15 cellular contexts compared by ENCODE assay signal in genomic region chr18:65522907-65523306, GRCh38.
DNase-seq lines count a peak whose midpoint lies in the region; ATAC-seq and TF ChIP-seq lines count a peak whose summit lies in the region.
"Had no signal": no experiment of that assay in that cellular context is flagged by ENCODE, and none has a peak within 500 bp of the region (broad histone marks: within the 10 kb centered on the region; RNA-seq: fewer than 3 reads in every experiment).

No MANE protein-coding gene starts in this region.

- WGBS in stomach, 5 donors = 77 to 92% (median 83%) methylated on average over 4 of the region's 4 CpGs

- intact Hi-C loops in PC-9 (cut with micrococcal nuclease; ENCODE audit: unreplicated experiment) = no loop called here
- intact Hi-C loops in activated CD4-positive, alpha-beta T cell treated with anti-CD3 and anti-CD28 coated beads, Interleukin-2, amount 10 ng/mL, durations not matched to agents 24 days and 14 days (cut with micrococcal nuclease) = no loop called here
- intact Hi-C loops in stomach (cut with DNase I; ENCODE audit: low total_unique reads) = no loop called here

- H2AFZ ChIP-seq in GM23338 (peak overlapping the region; percentile 64; the same call in 1 of the 2 replicates), PC-9 (peak overlapping the region; percentile 60; the same call in 1 of the 2 replicates)

- BruUV-seq in PC-9 (replicated peaks; lab: Mats Ljungman, UMichigan) = no TSS peak

- CTCF ChIA-PET in PC-9 (lab: Charles Lee) = no interaction called here

- H3K9me3 ChIP-seq in PC-9 (ENCODE audit: insufficient read depth, low read depth) (no peaks in the 10 kb centered on the region), stomach (peaks cover 0 to 30% (median 4%) of the 10 kb centered on the region in 4 donors)
- H3K9me3 ChIP-seq: BE2C had no signal

- ATAC-seq in GM23338 = peak; percentile 52

- H3K4me1 ChIP-seq in GM23338 (ENCODE audit: insufficient read depth) (no peaks in the 10 kb centered on the region), PC-9 (replicated peaks; ENCODE audit: insufficient read depth) (no peaks in the 10 kb centered on the region), stomach (no peaks in the 10 kb centered on the region)
- H3K4me1 ChIP-seq: BE2C, HAP-1 had no signal

- H3K4me3 Mint-ChIP-seq in GM23338 (no peak overlapping the region), neural crest cell (no peak overlapping the region)
- H3K4me3 Mint-ChIP-seq in activated CD4-positive, alpha-beta T cell treated with anti-CD3 and anti-CD28 coated beads, Interleukin-2, amount 10 ng/mL, durations not matched to agents 24 days and 14 days = no peak overlapping the region
- H3K4me3 Mint-ChIP-seq: CD4-positive, CD25-positive, alpha-beta regulatory T cell; CD8-positive, alpha-beta memory T cell had no signal

- H3K27me3 Mint-ChIP-seq in GM23338 (ENCODE audit: insufficient read depth, low read depth, poor library complexity) (no peaks in the 10 kb centered on the region), neural crest cell (ENCODE audit: low read depth) (no peaks in the 10 kb centered on the region)
- no peaks in the 10 kb centered on the region for H3K27me3 Mint-ChIP-seq in activated CD4-positive, alpha-beta T cell treated with anti-CD3 and anti-CD28 coated beads, Interleukin-2, amount 10 ng/mL, durations not matched to agents 24 days and 14 days
- H3K27me3 Mint-ChIP-seq: CD4-positive, CD25-positive, alpha-beta regulatory T cell; CD8-positive, alpha-beta memory T cell had no signal

- TF ChIP-seq EP300 in stomach (IDR thresholded peaks at IDR 0.05) = no peak

- DNase-seq in GM23338 (ENCODE audit: low spot score) = no peak
- no peak for DNase-seq in PC-9
- DNase-seq in neural crest cell (ENCODE audit: low read depth, low spot score) = no peak
- no peak for DNase-seq in activated CD4-positive, alpha-beta T cell treated with anti-CD3 and anti-CD28 coated beads, Interleukin-2, amount 10 ng/mL, durations not matched to agents 24 days and 14 days
- no peak for DNase-seq in SK-N-DZ (ENCODE audit: low spot score)
- DNase-seq in hypothalamus (lab: John Stamatoyannopoulos, UW) = no peak
- no peak for DNase-seq in stomach
- DNase-seq: ACHN; BE2C; C1 segment of cervical spinal cord; CD4-positive, CD25-positive, alpha-beta regulatory T cell; CD8-positive, alpha-beta memory T cell; COR-L47; GOT3 had no signal

- H3K9me2 ChIP-seq in GM23338 (ENCODE audit: insufficient read depth) = no peaks in the 10 kb centered on the region
- H3K9me2 ChIP-seq in PC-9 (ENCODE audit: insufficient read depth) = no peaks in the 10 kb centered on the region

- POLR2A ChIA-PET in PC-9 (lab: Charles Lee; ENCODE audit: unreplicated experiment) = no interaction called here

- H3K27me3 ChIP-seq in GM23338 (ENCODE audit: insufficient read depth) (no peaks in the 10 kb centered on the region), PC-9 (ENCODE audit: insufficient read depth, low read depth) (no peaks in the 10 kb centered on the region), stomach (no peaks in the 10 kb centered on the region)
- H3K27me3 ChIP-seq: BE2C had no signal

- no peaks in the 10 kb centered on the region for H3K79me2 ChIP-seq in GM23338 (replicated peaks; ENCODE audit: insufficient read depth)
- no peaks in the 10 kb centered on the region for H3K79me2 ChIP-seq in PC-9 (ENCODE audit: low read depth)

- H3F3A ChIP-seq in GM23338 (replicated peaks; ENCODE audit: low read depth) (no peaks in the 10 kb centered on the region), PC-9 (ENCODE audit: insufficient read depth, low read depth) (no peaks in the 10 kb centered on the region)

- TF ChIP-seq POLR2A in stomach (IDR thresholded peaks at IDR 0.05) = no peak

- no peaks in the 10 kb centered on the region for H4K20me1 ChIP-seq in GM23338 (replicated peaks; ENCODE audit: insufficient read depth)
- H4K20me1 ChIP-seq in PC-9 (ENCODE audit: insufficient read depth) = no peaks in the 10 kb centered on the region

- no peak overlapping the region for H3K27ac ChIP-seq in GM23338 (ENCODE audit: low read depth)
- H3K27ac ChIP-seq in PC-9 = no peak overlapping the region
- no peak overlapping the region for H3K27ac ChIP-seq in stomach

- H3K27ac Mint-ChIP-seq in GM23338 = no peak overlapping the region
- H3K27ac Mint-ChIP-seq in neural crest cell (ENCODE audit: unreplicated experiment) = peak overlapping the region; percentile 35
- no peak overlapping the region for H3K27ac Mint-ChIP-seq in activated CD4-positive, alpha-beta T cell treated with anti-CD3 and anti-CD28 coated beads, Interleukin-2, amount 10 ng/mL, durations not matched to agents 24 days and 14 days
- H3K27ac Mint-ChIP-seq: CD4-positive, CD25-positive, alpha-beta regulatory T cell; CD8-positive, alpha-beta memory T cell had no signal

- H3K9me3 Mint-ChIP-seq in GM23338 (no peaks in the 10 kb centered on the region), neural crest cell (peaks cover 3% of the 10 kb centered on the region)
- H3K9me3 Mint-ChIP-seq in activated CD4-positive, alpha-beta T cell treated with anti-CD3 and anti-CD28 coated beads, Interleukin-2, amount 10 ng/mL, durations not matched to agents 24 days and 14 days = peaks cover 9% of the 10 kb centered on the region

- H3K4me3 ChIP-seq in GM23338 = no peak overlapping the region
- no peak overlapping the region for H3K4me3 ChIP-seq in PC-9
- no peak overlapping the region for H3K4me3 ChIP-seq in stomach
- H3K4me3 ChIP-seq: HAP-1 had no signal

- no peaks in the 10 kb centered on the region for H3K36me3 ChIP-seq in GM23338 (ENCODE audit: insufficient read depth)
- no peaks in the 10 kb centered on the region for H3K36me3 ChIP-seq in PC-9 (ENCODE audit: low read depth)
- H3K36me3 ChIP-seq in stomach = no peaks in the 10 kb centered on the region
- H3K36me3 ChIP-seq: BE2C, HAP-1 had no signal

- H3K4me1 Mint-ChIP-seq in GM23338 = 0 out of 3 replicates have a peak, but pooled peaks cover 2% of the 10 kb centered on the region
- H3K4me1 Mint-ChIP-seq in neural crest cell = no peaks in the 10 kb centered on the region
- H3K4me1 Mint-ChIP-seq in activated CD4-positive, alpha-beta T cell treated with anti-CD3 and anti-CD28 coated beads, Interleukin-2, amount 10 ng/mL, durations not matched to agents 24 days and 14 days = no peaks in the 10 kb centered on the region
- H3K4me1 Mint-ChIP-seq: CD4-positive, CD25-positive, alpha-beta regulatory T cell; CD8-positive, alpha-beta memory T cell had no signal

- TF ChIP-seq CTCF in GM23338 (conservative IDR thresholded peaks at IDR 0.05; ENCODE audit: low read depth in 2 of 2) (no peak; a peak in 1 of 4 replicates), PC-9 (conservative IDR thresholded peaks at IDR 0.05) (no peak), neural crest cell (conservative IDR thresholded peaks at IDR 0.05) (no peak), stomach (IDR thresholded peaks at IDR 0.05) (no peak)

- H3K36me3 Mint-ChIP-seq in GM23338 (ENCODE audit: low read depth) (no peaks in the 10 kb centered on the region), neural crest cell (ENCODE audit: low read depth) (no peaks in the 10 kb centered on the region)
- no peaks in the 10 kb centered on the region for H3K36me3 Mint-ChIP-seq in activated CD4-positive, alpha-beta T cell treated with anti-CD3 and anti-CD28 coated beads, Interleukin-2, amount 10 ng/mL, durations not matched to agents 24 days and 14 days (ENCODE audit: low read depth)
- H3K36me3 Mint-ChIP-seq: CD4-positive, CD25-positive, alpha-beta regulatory T cell had no signal

- H3K4me2 ChIP-seq in GM23338 = no peak overlapping the region
- H3K4me2 ChIP-seq in PC-9 = no peak overlapping the region

TF ChIP-seq in GM23338, 12 proteins besides CTCF, POLR2A, EP300 and RAD21 (continues in another document):
- TF ChIP-seq, protein P1, sequence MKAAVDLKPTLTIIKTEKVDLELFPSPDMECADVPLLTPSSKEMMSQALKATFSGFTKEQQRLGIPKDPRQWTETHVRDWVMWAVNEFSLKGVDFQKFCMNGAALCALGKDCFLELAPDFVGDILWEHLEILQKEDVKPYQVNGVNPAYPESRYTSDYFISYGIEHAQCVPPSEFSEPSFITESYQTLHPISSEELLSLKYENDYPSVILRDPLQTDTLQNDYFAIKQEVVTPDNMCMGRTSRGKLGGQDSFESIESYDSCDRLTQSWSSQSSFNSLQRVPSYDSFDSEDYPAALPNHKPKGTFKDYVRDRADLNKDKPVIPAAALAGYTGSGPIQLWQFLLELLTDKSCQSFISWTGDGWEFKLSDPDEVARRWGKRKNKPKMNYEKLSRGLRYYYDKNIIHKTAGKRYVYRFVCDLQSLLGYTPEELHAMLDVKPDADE (IDR thresholded peaks at IDR 0.05) = no peak
- no peak for TF ChIP-seq POLR2AphosphoS5 (IDR thresholded peaks at IDR 0.05; ENCODE audit: low read depth)
- no peak for TF ChIP-seq ZNF114 (CRISPR knock-in tag; IDR thresholded peaks at IDR 0.05)
